In the genomic region with DNA sequence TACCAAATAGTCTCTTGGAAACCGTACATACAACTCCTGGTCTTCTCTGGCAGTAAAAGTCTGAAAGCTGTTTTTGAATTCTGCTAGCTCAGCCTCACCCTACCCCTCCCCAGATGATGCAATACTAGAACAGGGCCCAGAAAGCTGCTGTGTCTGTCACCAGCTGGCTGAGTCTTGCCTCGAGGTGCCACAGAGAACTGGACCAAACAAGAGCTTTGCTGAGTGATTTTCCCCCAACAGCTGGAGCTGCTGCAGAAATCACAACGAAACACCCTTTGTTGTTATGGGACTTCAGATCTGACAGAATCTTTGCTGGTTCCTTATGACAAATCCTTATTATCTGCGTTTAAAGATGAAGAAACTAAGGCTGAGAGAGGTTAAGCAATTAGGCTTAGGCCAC, we compare ENCODE assay signal across 1 cellular context.
A peak's percentile ranks its signal among the peaks of the same experiment; 100 is the strongest.
TF ChIP-seq lines count a peak whose summit lies in the region.

No MANE protein-coding gene starts in this region.

TF ChIP-seq in K562, 482 proteins besides CTCF, POLR2A, EP300 and RAD21 (continued from another document and continues in another):
- TF ChIP-seq ATF3 (IDR thresholded peaks at IDR 0.05) (peak; percentile 98), ATF3 (CRISPR knock-in tag; conservative IDR thresholded peaks at IDR 0.05) (no peak; the same call in 1 of the 2 replicates), ZBTB2 (IDR thresholded peaks at IDR 0.05) (no peak), TRIM25 (IDR thresholded peaks at IDR 0.05; ENCODE audit: borderline replicate concordance) (no peak), ZNF740 (CRISPR knock-in tag; IDR thresholded peaks at IDR 0.05) (no peak), ZNF740 (tag; IDR thresholded peaks at IDR 0.05) (no peak), NELFE (IDR thresholded peaks at IDR 0.05; ENCODE audit: insufficient read depth, insufficient read length) (no peak), FOSL1 (tag; conservative IDR thresholded peaks at IDR 0.05) (0 out of 2 replicates have a peak, but pooled peaks have one; percentile 13), EHMT2 (IDR thresholded peaks at IDR 0.05) (no peak), ZFP1 (CRISPR knock-in tag; IDR thresholded peaks at IDR 0.05) (no peak), POLR2H (tag; IDR thresholded peaks at IDR 0.05; ENCODE audit: low read depth) (peak; percentile 57), ATF4 (CRISPR knock-in tag; IDR thresholded peaks at IDR 0.05) (peak; percentile 98), RHOXF2B (CRISPR knock-in tag; conservative IDR thresholded peaks at IDR 0.05) (0 out of 2 replicates have a peak, but pooled peaks have one; percentile 17), GATA2 (CRISPR knock-in tag; IDR thresholded peaks at IDR 0.05) (no peak), ZNF408 (CRISPR knock-in tag; IDR thresholded peaks at IDR 0.05; ENCODE audit: low read depth) (no peak), BCL6 (CRISPR knock-in tag; IDR thresholded peaks at IDR 0.05) (no peak), ELF4 (CRISPR knock-in tag; IDR thresholded peaks at IDR 0.05) (no peak), DMBX1 (CRISPR knock-in tag; IDR thresholded peaks at IDR 0.05; ENCODE audit: borderline replicate concordance) (peak; percentile 92), PKNOX1 (IDR thresholded peaks at IDR 0.05) (peak; percentile 49), ZSCAN32 (CRISPR knock-in tag; IDR thresholded peaks at IDR 0.05) (peak; percentile 95), JUND (IDR thresholded peaks at IDR 0.05; ENCODE audit: borderline replicate concordance, low read depth, low read length) (peak; percentile 87), JUND (tag; IDR thresholded peaks at IDR 0.05; ENCODE audit: borderline replicate concordance, low read depth, low read length) (peak; percentile 73; the same call in 1 of the 3 replicates), KLF6 (CRISPR knock-in tag; IDR thresholded peaks at IDR 0.05; ENCODE audit: borderline replicate concordance) (peak; percentile 78; the same call in 1 of the 2 replicates), CXXC5 (CRISPR knock-in tag; IDR thresholded peaks at IDR 0.05) (peak; percentile 73), TSC22D4 (tag; IDR thresholded peaks at IDR 0.05) (no peak), KDM2B (CRISPR knock-in tag; IDR thresholded peaks at IDR 0.05) (no peak), ETV1 (tag; conservative IDR thresholded peaks at IDR 0.05; ENCODE audit: low read depth) (peak; percentile 46), TRIM24 (IDR thresholded peaks at IDR 0.05) (peak; percentile 76 to 84; a peak in 2 of 4 replicates), ILF3 (IDR thresholded peaks at IDR 0.05; ENCODE audit: borderline replicate concordance) (no peak), CHD1 (IDR thresholded peaks at IDR 0.05; ENCODE audit: low read length) (no peak), PTBP1 (IDR thresholded peaks at IDR 0.05; ENCODE audit: low read depth, low read length) (no peak), MECOM (CRISPR knock-in tag; IDR thresholded peaks at IDR 0.05) (peak; percentile 49; the same call in 1 of the 2 replicates), BRCA1 (IDR thresholded peaks at IDR 0.05) (no peak), BRCA1 (CRISPR knock-in tag; IDR thresholded peaks at IDR 0.05) (no peak), FOXM1 (IDR thresholded peaks at IDR 0.05; ENCODE audit: low read depth) (no peak), FOXM1 (CRISPR knock-in tag; IDR thresholded peaks at IDR 0.05; ENCODE audit: low read depth) (no peak), SMARCE1 (IDR thresholded peaks at IDR 0.05) (no peak), FOXJ2 (tag; IDR thresholded peaks at IDR 0.05) (peak; percentile 87), ZNF830 (CRISPR knock-in tag; IDR thresholded peaks at IDR 0.05) (no peak), ZNF239 (CRISPR knock-in tag; IDR thresholded peaks at IDR 0.05) (peak; percentile 61), ESRRB (CRISPR knock-in tag; IDR thresholded peaks at IDR 0.05; ENCODE audit: borderline replicate concordance) (no peak), RCOR1 (IDR thresholded peaks at IDR 0.05; ENCODE audit: borderline replicate concordance in 1 of 2, low read depth in 2 of 2, low read length in 2 of 2) (0 out of 4 replicates have a peak, but pooled peaks of 1 of the 2 experiments have one; percentile 22), CEBPB (tag; IDR thresholded peaks at IDR 0.05) (peak; percentile 95)
- TF ChIP-seq, protein P1, sequence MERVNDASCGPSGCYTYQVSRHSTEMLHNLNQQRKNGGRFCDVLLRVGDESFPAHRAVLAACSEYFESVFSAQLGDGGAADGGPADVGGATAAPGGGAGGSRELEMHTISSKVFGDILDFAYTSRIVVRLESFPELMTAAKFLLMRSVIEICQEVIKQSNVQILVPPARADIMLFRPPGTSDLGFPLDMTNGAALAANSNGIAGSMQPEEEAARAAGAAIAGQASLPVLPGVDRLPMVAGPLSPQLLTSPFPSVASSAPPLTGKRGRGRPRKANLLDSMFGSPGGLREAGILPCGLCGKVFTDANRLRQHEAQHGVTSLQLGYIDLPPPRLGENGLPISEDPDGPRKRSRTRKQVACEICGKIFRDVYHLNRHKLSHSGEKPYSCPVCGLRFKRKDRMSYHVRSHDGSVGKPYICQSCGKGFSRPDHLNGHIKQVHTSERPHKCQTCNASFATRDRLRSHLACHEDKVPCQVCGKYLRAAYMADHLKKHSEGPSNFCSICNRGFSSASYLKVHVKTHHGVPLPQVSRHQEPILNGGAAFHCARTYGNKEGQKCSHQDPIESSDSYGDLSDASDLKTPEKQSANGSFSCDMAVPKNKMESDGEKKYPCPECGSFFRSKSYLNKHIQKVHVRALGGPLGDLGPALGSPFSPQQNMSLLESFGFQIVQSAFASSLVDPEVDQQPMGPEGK (CRISPR knock-in tag; IDR thresholded peaks at IDR 0.05; ENCODE audit: borderline replicate concordance): no peak
- TF ChIP-seq, protein P2, sequence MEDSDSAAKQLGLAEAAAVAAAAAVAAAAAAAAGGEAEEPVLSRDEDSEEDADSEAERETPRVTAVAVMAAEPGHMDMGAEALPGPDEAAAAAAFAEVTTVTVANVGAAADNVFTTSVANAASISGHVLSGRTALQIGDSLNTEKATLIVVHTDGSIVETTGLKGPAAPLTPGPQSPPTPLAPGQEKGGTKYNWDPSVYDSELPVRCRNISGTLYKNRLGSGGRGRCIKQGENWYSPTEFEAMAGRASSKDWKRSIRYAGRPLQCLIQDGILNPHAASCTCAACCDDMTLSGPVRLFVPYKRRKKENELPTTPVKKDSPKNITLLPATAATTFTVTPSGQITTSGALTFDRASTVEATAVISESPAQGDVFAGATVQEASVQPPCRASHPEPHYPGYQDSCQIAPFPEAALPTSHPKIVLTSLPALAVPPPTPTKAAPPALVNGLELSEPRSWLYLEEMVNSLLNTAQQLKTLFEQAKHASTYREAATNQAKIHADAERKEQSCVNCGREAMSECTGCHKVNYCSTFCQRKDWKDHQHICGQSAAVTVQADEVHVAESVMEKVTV (CRISPR knock-in tag; IDR thresholded peaks at IDR 0.05): 0 out of 2 replicates have a peak, but pooled peaks have one; percentile 34
- TF ChIP-seq, protein P3, sequence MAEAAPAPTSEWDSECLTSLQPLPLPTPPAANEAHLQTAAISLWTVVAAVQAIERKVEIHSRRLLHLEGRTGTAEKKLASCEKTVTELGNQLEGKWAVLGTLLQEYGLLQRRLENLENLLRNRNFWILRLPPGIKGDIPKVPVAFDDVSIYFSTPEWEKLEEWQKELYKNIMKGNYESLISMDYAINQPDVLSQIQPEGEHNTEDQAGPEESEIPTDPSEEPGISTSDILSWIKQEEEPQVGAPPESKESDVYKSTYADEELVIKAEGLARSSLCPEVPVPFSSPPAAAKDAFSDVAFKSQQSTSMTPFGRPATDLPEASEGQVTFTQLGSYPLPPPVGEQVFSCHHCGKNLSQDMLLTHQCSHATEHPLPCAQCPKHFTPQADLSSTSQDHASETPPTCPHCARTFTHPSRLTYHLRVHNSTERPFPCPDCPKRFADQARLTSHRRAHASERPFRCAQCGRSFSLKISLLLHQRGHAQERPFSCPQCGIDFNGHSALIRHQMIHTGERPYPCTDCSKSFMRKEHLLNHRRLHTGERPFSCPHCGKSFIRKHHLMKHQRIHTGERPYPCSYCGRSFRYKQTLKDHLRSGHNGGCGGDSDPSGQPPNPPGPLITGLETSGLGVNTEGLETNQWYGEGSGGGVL (CRISPR knock-in tag; IDR thresholded peaks at IDR 0.05): no peak
- TF ChIP-seq, protein P4, sequence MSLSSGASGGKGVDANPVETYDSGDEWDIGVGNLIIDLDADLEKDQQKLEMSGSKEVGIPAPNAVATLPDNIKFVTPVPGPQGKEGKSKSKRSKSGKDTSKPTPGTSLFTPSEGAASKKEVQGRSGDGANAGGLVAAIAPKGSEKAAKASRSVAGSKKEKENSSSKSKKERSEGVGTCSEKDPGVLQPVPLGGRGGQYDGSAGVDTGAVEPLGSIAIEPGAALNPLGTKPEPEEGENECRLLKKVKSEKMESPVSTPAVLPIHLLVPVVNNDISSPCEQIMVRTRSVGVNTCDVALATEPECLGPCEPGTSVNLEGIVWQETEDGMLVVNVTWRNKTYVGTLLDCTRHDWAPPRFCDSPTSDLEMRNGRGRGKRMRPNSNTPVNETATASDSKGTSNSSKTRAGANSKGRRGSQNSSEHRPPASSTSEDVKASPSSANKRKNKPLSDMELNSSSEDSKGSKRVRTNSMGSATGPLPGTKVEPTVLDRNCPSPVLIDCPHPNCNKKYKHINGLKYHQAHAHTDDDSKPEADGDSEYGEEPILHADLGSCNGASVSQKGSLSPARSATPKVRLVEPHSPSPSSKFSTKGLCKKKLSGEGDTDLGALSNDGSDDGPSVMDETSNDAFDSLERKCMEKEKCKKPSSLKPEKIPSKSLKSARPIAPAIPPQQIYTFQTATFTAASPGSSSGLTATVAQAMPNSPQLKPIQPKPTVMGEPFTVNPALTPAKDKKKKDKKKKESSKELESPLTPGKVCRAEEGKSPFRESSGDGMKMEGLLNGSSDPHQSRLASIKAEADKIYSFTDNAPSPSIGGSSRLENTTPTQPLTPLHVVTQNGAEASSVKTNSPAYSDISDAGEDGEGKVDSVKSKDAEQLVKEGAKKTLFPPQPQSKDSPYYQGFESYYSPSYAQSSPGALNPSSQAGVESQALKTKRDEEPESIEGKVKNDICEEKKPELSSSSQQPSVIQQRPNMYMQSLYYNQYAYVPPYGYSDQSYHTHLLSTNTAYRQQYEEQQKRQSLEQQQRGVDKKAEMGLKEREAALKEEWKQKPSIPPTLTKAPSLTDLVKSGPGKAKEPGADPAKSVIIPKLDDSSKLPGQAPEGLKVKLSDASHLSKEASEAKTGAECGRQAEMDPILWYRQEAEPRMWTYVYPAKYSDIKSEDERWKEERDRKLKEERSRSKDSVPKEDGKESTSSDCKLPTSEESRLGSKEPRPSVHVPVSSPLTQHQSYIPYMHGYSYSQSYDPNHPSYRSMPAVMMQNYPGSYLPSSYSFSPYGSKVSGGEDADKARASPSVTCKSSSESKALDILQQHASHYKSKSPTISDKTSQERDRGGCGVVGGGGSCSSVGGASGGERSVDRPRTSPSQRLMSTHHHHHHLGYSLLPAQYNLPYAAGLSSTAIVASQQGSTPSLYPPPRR (CRISPR knock-in tag; IDR thresholded peaks at IDR 0.05; ENCODE audit: borderline replicate concordance): no peak
